ENCODE assay signal across 27 cellular contexts in the genomic region with DNA sequence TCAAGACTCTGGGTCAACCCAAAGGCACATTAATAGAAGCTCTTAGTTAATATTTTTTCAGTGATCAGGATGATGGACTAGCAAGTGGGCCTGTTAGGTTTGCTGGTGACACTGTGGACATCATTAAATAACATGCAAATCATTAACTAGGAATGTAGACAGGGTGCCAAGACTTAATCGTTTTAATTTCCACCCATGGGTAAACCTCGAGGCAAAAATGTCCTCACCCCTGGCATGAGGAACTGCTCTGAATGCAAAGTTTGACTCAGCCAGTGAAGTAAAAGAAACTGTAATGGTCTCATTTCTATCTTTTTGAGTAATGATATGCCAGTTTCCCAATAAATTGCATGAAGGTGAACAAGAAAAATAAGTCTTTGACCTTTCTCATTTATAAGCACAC.
"Had no signal": no experiment of that assay in that cellular context is flagged by ENCODE, and none has a peak within 500 bp of the region (broad histone marks: within the 10 kb centered on the region; RNA-seq: fewer than 3 reads in every experiment).

No MANE protein-coding gene starts in this region.

- H3K27me3 ChIP-seq: adrenal gland, ascending aorta, esophagus muscularis mucosa, upper lobe of left lung had no signal

- H3K4me1 ChIP-seq: adrenal gland, ascending aorta, esophagus muscularis mucosa, lower lobe of right lung, upper lobe of left lung had no signal

- ATAC-seq: activated CD4-positive, alpha-beta T cell treated with anti-CD3 and anti-CD28 coated beads for 36 hours; activated T-helper 17 cell treated with anti-CD3 and anti-CD28 coated beads, Interleukin-2, amount 50 U/mL, for 72 hours; lower lobe of right lung; mucosa of descending colon; stimulated activated naive CD8-positive, alpha-beta T cell treated with anti-CD3 and anti-CD28 coated beads, Interleukin-15, Interleukin-2, amounts not matched to agents 100 U/mL and 50 U/mL, for 24 hours had no signal

- H3K9me3 ChIP-seq: adrenal gland, ascending aorta, lower lobe of right lung, mucosa of descending colon, upper lobe of left lung had no signal

- H3K27ac ChIP-seq: adrenal gland, ascending aorta, brain microvascular endothelial cell, esophagus muscularis mucosa, lower lobe of right lung, upper lobe of left lung had no signal

- H3K36me3 ChIP-seq: adrenal gland, ascending aorta, brain microvascular endothelial cell, esophagus muscularis mucosa, lower lobe of right lung, upper lobe of left lung had no signal

- FAIRE-seq: colon, frontal cortex had no signal

- DNase-seq: activated B cell treated with CpG ODN at 0.5 μM for 24 hours; activated CD4-positive, alpha-beta T cell treated with anti-CD3 and anti-CD28 coated beads for 36 hours; activated CD4-positive, alpha-beta T cell treated with anti-CD3 and anti-CD28 coated beads, Interleukin-2, amount 50 U/mL, for 4 hours; activated CD8-positive, alpha-beta memory T cell treated with anti-CD3 and anti-CD28 coated beads for 24 hours; activated CD8-positive, alpha-beta memory T cell treated with anti-CD3 and anti-CD28 coated beads, Interleukin-2, amount 50 U/mL, for 4 hours; activated naive CD4-positive, alpha-beta T cell; activated T-cell treated with anti-CD3 and anti-CD28 coated beads, Interleukin-2, amount 50 U/mL, for 24 hours; adrenal gland; brain microvascular endothelial cell; central memory CD4-positive, alpha-beta T cell; effector memory CD4-positive, alpha-beta T cell; head of caudate nucleus; hypothalamus; lower lobe of right lung; mesendoderm; mucosa of descending colon; naive B cell; occipital lobe; stimulated activated CD4-positive, alpha-beta T cell treated with anti-CD3 and anti-CD28 coated beads, Interleukin-4, amount 100 ng/mL, for 24 hours; stimulated activated naive CD8-positive, alpha-beta T cell treated with anti-CD3 and anti-CD28 coated beads, Interleukin-15, Interleukin-2, amounts not matched to agents 100 U/mL and 50 U/mL, for 24 hours; T1000; upper lobe of left lung had no signal

- H3K4me3 ChIP-seq: adrenal gland, ascending aorta, esophagus muscularis mucosa, lower lobe of right lung, mucosa of descending colon, upper lobe of left lung had no signal
